Comparison of ENCODE assay signal across 8 cellular contexts in the genomic region with DNA sequence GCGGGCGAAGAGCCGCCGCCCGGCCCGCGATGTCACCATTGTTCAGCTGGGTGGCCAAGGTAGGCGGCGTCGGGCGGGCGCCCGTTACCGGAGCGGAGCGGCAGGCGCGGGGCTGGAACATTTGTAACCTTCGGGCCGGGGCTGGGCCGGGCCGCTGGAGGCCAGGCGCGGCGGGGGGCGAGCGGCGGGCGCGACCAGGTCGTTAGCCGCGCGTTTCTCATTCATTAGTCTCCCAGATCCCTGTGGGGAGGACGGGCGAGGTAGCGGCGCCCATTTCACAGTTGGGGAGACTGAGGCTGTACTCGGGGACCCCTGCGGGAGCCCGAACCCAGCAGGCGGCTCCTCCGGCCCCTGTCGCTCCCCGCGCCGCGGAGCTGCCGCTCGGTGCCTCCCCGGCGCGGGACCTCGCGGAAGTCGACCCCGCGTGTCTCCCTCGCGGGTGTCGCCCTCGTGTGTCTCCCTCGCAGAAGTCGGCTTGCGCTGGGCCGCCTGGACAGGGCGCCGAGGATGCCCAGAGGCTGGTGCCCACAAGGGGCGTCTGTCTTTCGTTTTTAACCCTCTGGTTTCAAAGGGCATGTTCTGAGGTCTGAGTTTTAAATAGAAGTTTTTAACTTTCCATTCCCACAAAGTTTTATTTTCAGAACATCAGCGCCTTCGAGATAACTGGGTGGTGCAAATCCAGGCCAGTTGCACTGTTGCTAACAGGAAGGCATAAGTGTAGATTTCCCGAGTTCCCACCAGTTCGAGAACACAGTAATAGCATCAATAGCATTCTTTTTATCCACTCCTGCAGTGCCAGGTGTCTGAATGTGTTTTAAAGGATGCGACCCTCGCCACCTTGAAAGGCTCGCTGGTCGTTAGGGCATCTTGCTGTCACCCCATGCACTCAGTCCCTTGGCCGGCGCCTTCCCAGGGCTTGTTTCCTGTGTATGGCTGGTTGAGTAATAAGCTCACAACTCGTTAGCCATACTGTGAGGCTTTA. TPM values are rescaled to one million over a fixed set of nuclear protein-coding genes. Genes with fewer than 3 reads are reported as not detected.
A peak's percentile ranks its signal among the peaks of the same experiment; 100 is the strongest.
DNase-seq lines count a peak whose midpoint lies in the region; ATAC-seq and TF ChIP-seq lines count a peak whose summit lies in the region.

No MANE protein-coding gene starts in this region.

- H3K27me3 Mint-ChIP-seq in CD4-positive, alpha-beta T cell = no peaks in the 10 kb centered on the region
- H3K27me3 Mint-ChIP-seq in activated naive CD4-positive, alpha-beta T cell treated with anti-CD3 and anti-CD28 coated beads, Interleukin-2, amount 10 ng/mL, durations not matched to agents 7 days and 5 days = no peaks in the 10 kb centered on the region

- peaks cover 54 to 71% of the 10 kb centered on the region in 2 donors for H3K4me1 ChIP-seq in thoracic aorta (ENCODE audit: control insufficient read depth in 1 of 2, low read depth in 2 of 2)

- peak overlapping the region; percentile 74 for H3K27ac ChIP-seq in CD4-positive, alpha-beta T cell (ENCODE audit: low read depth, low read length)
- H3K27ac ChIP-seq in thoracic aorta = peak overlapping the region; percentile 93 to 97

- H3K4me3 Mint-ChIP-seq in CD4-positive, alpha-beta T cell = peak overlapping the region; percentile 91
- H3K4me3 Mint-ChIP-seq in activated naive CD4-positive, alpha-beta T cell treated with anti-CD3 and anti-CD28 coated beads, Interleukin-2, amount 10 ng/mL, durations not matched to agents 7 days and 5 days = peak overlapping the region; percentile 81

- no peaks in the 10 kb centered on the region for H3K27me3 ChIP-seq in CD4-positive, alpha-beta T cell (ENCODE audit: control insufficient read depth, insufficient read depth, low read length)
- H3K27me3 ChIP-seq in thoracic aorta (replicated peaks; ENCODE audit: insufficient read depth) = no peaks in the 10 kb centered on the region

- intact Hi-C loops in CD4-positive, alpha-beta T cell (cut with DNase I, micrococcal nuclease) = loop anchor here (1.0 to 10.0 kb wide), 9 partner anchors 85 to 1377 kb away; a partner anchor contains a TSS

- H3K9me3 ChIP-seq in CD4-positive, alpha-beta T cell (ENCODE audit: control insufficient read depth, low read length) = no peaks in the 10 kb centered on the region
- no peaks in the 10 kb centered on the region for H3K9me3 ChIP-seq in thoracic aorta

- CTCF ChIA-PET in CD4-positive, alpha-beta T cell (lab: Charles Lee) = interaction anchor here (0.7 to 1.1 kb wide), 4 partner anchors 56 to 117 kb away, joined by 3 read pairs; no protein-coding TSS in a partner anchor
- CTCF ChIA-PET in activated naive CD4-positive, alpha-beta T cell treated with anti-CD3 and anti-CD28 coated beads, Interleukin-2, amount 10 ng/mL, durations not matched to agents 7 days and 5 days (lab: Charles Lee) = interaction anchor here (0.7 to 2.2 kb wide), 13 partner anchors 11 to 301 kb away, joined by 3 to 13 read pairs (median 3); a partner anchor contains a TSS

- H3K4me3 ChIP-seq in thoracic aorta = peak overlapping the region; percentile 81

- H3K36me3 Mint-ChIP-seq in CD4-positive, alpha-beta T cell (ENCODE audit: low read depth) = no peaks in the 10 kb centered on the region
- H3K36me3 Mint-ChIP-seq in activated naive CD4-positive, alpha-beta T cell treated with anti-CD3 and anti-CD28 coated beads, Interleukin-2, amount 10 ng/mL, durations not matched to agents 7 days and 5 days = no peaks in the 10 kb centered on the region

- peak; percentile 58 to 79 (median 67) for DNase-seq in CD4-positive, alpha-beta T cell
- peak; percentile 60 for DNase-seq in GM19240 (ENCODE audit: insufficient read length, low spot score)
- peak; percentile 46 for DNase-seq in SK-N-DZ (ENCODE audit: low spot score)
- peak; percentile 82 for DNase-seq in activated naive CD4-positive, alpha-beta T cell treated with anti-CD3 and anti-CD28 coated beads, Interleukin-2, amount 10 ng/mL, durations not matched to agents 7 days and 5 days
- peak; percentile 68 for DNase-seq in globus pallidus (ENCODE audit: low spot score)
- no peak for DNase-seq in omental fat pad (ENCODE audit: low spot score)
- no peak for DNase-seq in thoracic aorta (ENCODE audit: low spot score)

- H3K4me1 Mint-ChIP-seq in CD4-positive, alpha-beta T cell (ENCODE audit: low read depth) = peaks cover 36% of the 10 kb centered on the region
- H3K4me1 Mint-ChIP-seq in activated naive CD4-positive, alpha-beta T cell treated with anti-CD3 and anti-CD28 coated beads, Interleukin-2, amount 10 ng/mL, durations not matched to agents 7 days and 5 days = peaks cover 44% of the 10 kb centered on the region

- H3K36me3 ChIP-seq in thoracic aorta = no peaks in the 10 kb centered on the region

- H3K9me3 Mint-ChIP-seq in CD4-positive, alpha-beta T cell = no peaks in the 10 kb centered on the region
- no peaks in the 10 kb centered on the region for H3K9me3 Mint-ChIP-seq in activated naive CD4-positive, alpha-beta T cell treated with anti-CD3 and anti-CD28 coated beads, Interleukin-2, amount 10 ng/mL, durations not matched to agents 7 days and 5 days

- H3K27ac Mint-ChIP-seq in CD4-positive, alpha-beta T cell = peak overlapping the region; percentile 84
- H3K27ac Mint-ChIP-seq in activated naive CD4-positive, alpha-beta T cell treated with anti-CD3 and anti-CD28 coated beads, Interleukin-2, amount 10 ng/mL, durations not matched to agents 7 days and 5 days = peak overlapping the region; percentile 84

- POLR2A ChIA-PET in CD4-positive, alpha-beta T cell (lab: Charles Lee) = interaction anchor here (0.6 to 2.7 kb wide), 4 partner anchors 10 to 1441 kb away, joined by 3 to 12 read pairs (median 7); a partner anchor contains a TSS

- TF ChIP-seq CTCF in CD4-positive, alpha-beta T cell (IDR thresholded peaks at IDR 0.05) = peak; percentile 73
- TF ChIP-seq CTCF in omental fat pad (IDR thresholded peaks at IDR 0.05) (no peak), thoracic aorta (IDR thresholded peaks at IDR 0.05) (peak; percentile 75)

- peak; percentile 79 for ATAC-seq in CD4-positive, alpha-beta T cell (ENCODE audit: poor library complexity)
- peak; percentile 71 for ATAC-seq in HG03439 (IDR thresholded peaks at IDR 0.05; ENCODE audit: unreplicated experiment)
- ATAC-seq in omental fat pad (ENCODE audit: low FRiP score) = peak; percentile 79
- peak; percentile 73 for ATAC-seq in thoracic aorta (ENCODE audit: insufficient number of reproducible peaks, low FRiP score, low read depth)

RNA-seq across cellular contexts. Expression of a gene that starts 17.6 kb away (rescaled TPM):
- total RNA-seq in CD4-positive, alpha-beta T cell = 1 to 10 TPM in 1 of 2 experiments, under 1 TPM in 1; 0.55 to 1.3 TPM
- not detected in 2 replicates for polyA plus RNA-seq in SK-N-DZ (2014; cell fraction: cytosol; rRNA removed)
- polyA plus RNA-seq in SK-N-DZ (2014; cell fraction: nucleus; rRNA removed) = not detected in 2 replicates
- total RNA-seq in omental fat pad = 1 to 10 TPM in 1 of 4 donors, not detected in 3; 3.6 TPM
- 10 to 100 TPM in 1 of 2 donors, 1 to 10 TPM in 1; 2.2 to 10.7 TPM for total RNA-seq in thoracic aorta

Comparison
In these comparisons a context has a peak if more than half of its experiments do, and no peak if none do; other contexts are left out.
1. DNase-seq: peak in CD4-positive, alpha-beta T cell (10 of 10), GM19240 (single experiment), SK-N-DZ (single experiment), activated naive CD4-positive, alpha-beta T cell treated with anti-CD3 and anti-CD28 coated beads, Interleukin-2, amount 10 ng/mL, durations not matched to agents 7 days and 5 days (single experiment) and globus pallidus (single experiment); none in omental fat pad (single experiment) and thoracic aorta (single experiment).
2. CTCF ChIP-seq: peak in CD4-positive, alpha-beta T cell (single experiment) and thoracic aorta (single experiment); none in omental fat pad (0 of 3).
3. Peak in every context shown above with its lines, with median percentiles within 50 percentile points of each other: ATAC-seq.